In the genomic region with DNA sequence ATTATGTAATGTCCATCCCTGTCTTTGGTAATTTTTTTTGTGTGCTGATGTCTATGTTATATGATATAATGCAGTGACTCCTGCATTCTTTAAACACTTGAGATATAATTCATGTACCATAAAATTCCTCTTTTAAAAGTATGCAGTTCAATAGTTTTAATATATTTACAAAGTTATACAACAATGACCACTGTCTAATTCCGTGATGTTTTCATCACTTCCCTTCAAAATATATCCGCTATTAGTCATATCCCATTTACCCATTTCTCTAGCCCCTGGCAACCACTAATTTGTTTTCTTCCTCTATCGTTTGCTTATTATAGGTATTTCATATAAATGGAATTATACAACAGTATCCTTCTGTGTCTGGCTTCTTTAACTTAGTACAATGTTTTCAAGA, we compare ENCODE assay signal across 28 cellular contexts.
A peak's percentile ranks its signal among the peaks of the same experiment; 100 is the strongest.
DNase-seq lines count a peak whose midpoint lies in the region; ATAC-seq and TF ChIP-seq lines count a peak whose summit lies in the region.
"Had no signal": no experiment of that assay in that cellular context is flagged by ENCODE, and none has a peak within 500 bp of the region (broad histone marks: within the 10 kb centered on the region; RNA-seq: fewer than 3 reads in every experiment).

No MANE protein-coding gene starts in this region.

- POLR2A ChIA-PET in PC-3 (lab: Charles Lee; ENCODE audit: unreplicated experiment) (no interaction called here), T-cell (lab: Charles Lee) (no interaction called here)

- H3K23ac ChIP-seq in mesenchymal stem cell (ENCODE audit: low read length in 2 of 2), result no peak overlapping the region
- no peak overlapping the region for H3K23ac ChIP-seq in neuronal stem cell (ENCODE audit: low read depth, low read length, poor library complexity)

- H4K20me1 ChIP-seq in PC-3 (ENCODE audit: low read length), result no peaks in the 10 kb centered on the region

- H3K27ac ChIP-seq in PC-3 (ENCODE audit: low read length) (peak overlapping the region; percentile 56), mesenchymal stem cell (ENCODE audit: low read length, poor library complexity, severe bottlenecking) (no peak overlapping the region), neuronal stem cell (replicated peaks; ENCODE audit: low read length) (no peak overlapping the region)
- H3K27ac ChIP-seq: heart left ventricle, left ventricle myocardium inferior, prostate gland, skin epidermis, testis, vagina had no signal

- no peaks in the 10 kb centered on the region for H3K27me3 Mint-ChIP-seq in activated CD4-positive, alpha-beta T cell treated with anti-CD3 and anti-CD28 coated beads, Interleukin-2, amount 10 ng/mL, durations not matched to agents 24 days and 14 days
- H3K27me3 Mint-ChIP-seq in T-cell, result no peaks in the 10 kb centered on the region
- H3K27me3 Mint-ChIP-seq: CD4-positive, alpha-beta memory T cell; stimulated activated naive B cell treated with anti-CD40 and anti-IgM and Interleukin-4, amounts not matched to agents 10 μg/mL and 1 μg/mL and 100 μg/mL, for 72 hours had no signal

- no TSS peak for BruUV-seq in PC-3 (replicated peaks; lab: Mats Ljungman, UMichigan)

- WGBS in mesenchymal stem cell, result 51% methylated on average over 2 of the region's 3 CpGs
- WGBS in neuronal stem cell (ENCODE audit: extremely low coverage in 2 of 2, insufficient read length in 2 of 2, insufficient replicate concordance in 1 of 2), 2 donors, result no CpG with 5 or more reads among the region's 3 CpGs

- no peak for TF ChIP-seq CTCF in PC-3 (conservative IDR thresholded peaks at IDR 0.05; ENCODE audit: low read depth, low read length)

- H2BK12ac ChIP-seq in mesenchymal stem cell (ENCODE audit: low read length in 2 of 2) (no peak overlapping the region), neuronal stem cell (ENCODE audit: low read length) (no peak overlapping the region)

- no peak overlapping the region for H2AFZ ChIP-seq in PC-3 (ENCODE audit: low read length)
- H2AFZ ChIP-seq in mesenchymal stem cell (ENCODE audit: low read depth, low read length), result no peak overlapping the region
- no peak overlapping the region for H2AFZ ChIP-seq in neuronal stem cell (ENCODE audit: low read length)

- no peak overlapping the region for H3K9ac ChIP-seq in PC-3 (ENCODE audit: low read length)
- no peak overlapping the region for H3K9ac ChIP-seq in mesenchymal stem cell (ENCODE audit: low read length)
- H3K9ac ChIP-seq in neuronal stem cell (ENCODE audit: low read depth, low read length, poor library complexity), result no peak overlapping the region

- H3K4me3 Mint-ChIP-seq in activated CD4-positive, alpha-beta T cell treated with anti-CD3 and anti-CD28 coated beads, Interleukin-2, amount 10 ng/mL, durations not matched to agents 24 days and 14 days, result no peak overlapping the region
- no peak overlapping the region for H3K4me3 Mint-ChIP-seq in T-cell
- H3K4me3 Mint-ChIP-seq: activated T-cell treated with anti-CD3 and anti-CD28 coated beads, Interleukin-2, amount 50 U/mL, for 4 hours; CD4-positive, alpha-beta memory T cell; neural crest cell; stimulated activated naive B cell treated with anti-CD40 and anti-IgM and Interleukin-4, amounts not matched to agents 10 μg/mL and 1 μg/mL and 100 μg/mL, for 72 hours had no signal

- H3K79me1 ChIP-seq in mesenchymal stem cell (replicated peaks; ENCODE audit: low read length, poor library complexity, severe bottlenecking) (no peaks in the 10 kb centered on the region), neuronal stem cell (ENCODE audit: low read depth, low read length) (no peaks in the 10 kb centered on the region)

- H3K9me2 ChIP-seq in PC-3 (replicated peaks; ENCODE audit: low read length), result no peaks in the 10 kb centered on the region

- H4K8ac ChIP-seq in mesenchymal stem cell (ENCODE audit: low read length) (no peak overlapping the region), neuronal stem cell (ENCODE audit: low read depth, low read length) (no peak overlapping the region)

- H3K79me2 ChIP-seq in PC-3 (ENCODE audit: low read length), result no peaks in the 10 kb centered on the region

- no peak overlapping the region for H2BK120ac ChIP-seq in mesenchymal stem cell (ENCODE audit: low read depth, low read length)
- no peak overlapping the region for H2BK120ac ChIP-seq in neuronal stem cell (ENCODE audit: low read depth, low read length)

- no peak overlapping the region for H3K4me3 ChIP-seq in PC-3 (ENCODE audit: low read length)
- H3K4me3 ChIP-seq in mesenchymal stem cell (ENCODE audit: insufficient read depth in 1 of 2, low read depth in 1 of 2, low read length in 2 of 2), result no peak overlapping the region
- no peak overlapping the region for H3K4me3 ChIP-seq in neuronal stem cell (ENCODE audit: low read length in 2 of 2)
- H3K4me3 ChIP-seq: heart left ventricle, left ventricle myocardium inferior, prostate gland, skin epidermis, testis, vagina had no signal

- no peaks in the 10 kb centered on the region for H3F3A ChIP-seq in PC-3 (ENCODE audit: low read length, unreplicated experiment)

- H3K36me3 ChIP-seq in PC-3 (ENCODE audit: low read depth, low read length), result no peaks in the 10 kb centered on the region
- no peaks in the 10 kb centered on the region for H3K36me3 ChIP-seq in mesenchymal stem cell (ENCODE audit: control insufficient read depth in 1 of 2, insufficient read depth in 2 of 2, low read depth in 1 of 2, low read length in 2 of 2)
- no peaks in the 10 kb centered on the region for H3K36me3 ChIP-seq in neuronal stem cell (replicated peaks in 1 of 2; ENCODE audit: control insufficient read depth in 2 of 2, insufficient read depth in 2 of 2, low read length in 2 of 2)
- H3K36me3 ChIP-seq: heart left ventricle, left ventricle myocardium inferior, prostate gland, vagina had no signal

- no peaks in the 10 kb centered on the region for H3K4me1 Mint-ChIP-seq in activated CD4-positive, alpha-beta T cell treated with anti-CD3 and anti-CD28 coated beads, Interleukin-2, amount 10 ng/mL, durations not matched to agents 24 days and 14 days
- peaks cover 0 to 6% (median 3%) of the 10 kb centered on the region in 3 donors for H3K4me1 Mint-ChIP-seq in T-cell
- H3K4me1 Mint-ChIP-seq: neural crest cell had no signal

- intact Hi-C loops in PC-3 (cut with micrococcal nuclease), result loop anchor here (1.0 to 2.0 kb wide), 4 partner anchors 63 to 109 kb away; partner anchors contain the start of gene SUCLG2
- intact Hi-C loops in activated CD4-positive, alpha-beta T cell treated with anti-CD3 and anti-CD28 coated beads, Interleukin-2, amount 10 ng/mL, durations not matched to agents 24 days and 14 days (cut with micrococcal nuclease), result no loop called here

- H3K27me3 ChIP-seq in PC-3 (ENCODE audit: low read length), result no peaks in the 10 kb centered on the region
- no peaks in the 10 kb centered on the region for H3K27me3 ChIP-seq in mesenchymal stem cell (ENCODE audit: control insufficient read depth in 1 of 2, insufficient read depth in 1 of 2, low read length in 2 of 2)
- no peaks in the 10 kb centered on the region for H3K27me3 ChIP-seq in neuronal stem cell (ENCODE audit: control insufficient read depth in 3 of 3, insufficient read depth in 3 of 3, low read depth in 1 of 3, low read length in 3 of 3)
- H3K27me3 ChIP-seq: heart left ventricle, testis, vagina had no signal

- H3K36me3 Mint-ChIP-seq in activated CD4-positive, alpha-beta T cell treated with anti-CD3 and anti-CD28 coated beads, Interleukin-2, amount 10 ng/mL, durations not matched to agents 24 days and 14 days (ENCODE audit: low read depth), result no peaks in the 10 kb centered on the region
- peaks cover 14% of the 10 kb centered on the region for H3K36me3 Mint-ChIP-seq in T-cell

- H3K27ac Mint-ChIP-seq in activated CD4-positive, alpha-beta T cell treated with anti-CD3 and anti-CD28 coated beads, Interleukin-2, amount 10 ng/mL, durations not matched to agents 24 days and 14 days, result no peak overlapping the region
- H3K27ac Mint-ChIP-seq in T-cell, result no peak overlapping the region
- H3K27ac Mint-ChIP-seq: CD4-positive, alpha-beta memory T cell; stimulated activated naive B cell treated with anti-CD40 and anti-IgM and Interleukin-4, amounts not matched to agents 10 μg/mL and 1 μg/mL and 100 μg/mL, for 72 hours had no signal

- peaks cover 15% of the 10 kb centered on the region for H3K4me1 ChIP-seq in PC-3 (ENCODE audit: insufficient read depth, low read length)
- no peaks in the 10 kb centered on the region for H3K4me1 ChIP-seq in mesenchymal stem cell (ENCODE audit: control insufficient read depth, insufficient read depth, low read depth, low read length)
- no peaks in the 10 kb centered on the region for H3K4me1 ChIP-seq in neuronal stem cell (ENCODE audit: control insufficient read depth in 2 of 2, insufficient read depth in 1 of 2, low read depth in 1 of 2, low read length in 2 of 2)
- H3K4me1 ChIP-seq: heart left ventricle, left ventricle myocardium inferior, prostate gland, testis, vagina had no signal

- DNase-seq in ELR (ENCODE audit: low read depth), result peak; percentile 91
- peak; percentile 74 for DNase-seq in PC-3
- DNase-seq in dermis microvascular lymphatic vessel endothelial cell (ENCODE audit: low read depth in 2 of 2), result peak; percentile 76 to 85
- peak; percentile 9 for DNase-seq in mesenchymal stem cell
- no peak for DNase-seq in activated CD4-positive, alpha-beta T cell treated with anti-CD3 and anti-CD28 coated beads, Interleukin-2, amount 10 ng/mL, durations not matched to agents 24 days and 14 days
- DNase-seq in epidermal melanocyte (ENCODE audit: insufficient read length, low spot score), result no peak
- DNase-seq in neuronal stem cell (ENCODE audit: low spot score), result no peak
- DNase-seq in T-cell, result no peak
- DNase-seq: activated CD8-positive, alpha-beta memory T cell treated with anti-CD3 and anti-CD28 coated beads for 24 hours; activated naive CD4-positive, alpha-beta T cell treated with anti-CD3 and anti-CD28 coated beads, Interleukin-2, amount 50 U/mL, for 16 hours; activated T-cell treated with anti-CD3 and anti-CD28 coated beads, Interleukin-2, amount 50 U/mL, for 4 hours; CD4-positive, alpha-beta memory T cell; DMS153; heart left ventricle; KBM-7; left ventricle myocardium inferior; NCI-H146; NCI-H524 treated with DMSO at 0.1 percent for 48 hours; RPMI8226; stimulated activated CD4-positive, alpha-beta T cell treated with anti-CD3 and anti-CD28 coated beads, Interleukin-2, amount 100 ng/mL, for 48 hours; stimulated activated naive B cell treated with anti-CD40 and anti-IgM and Interleukin-4, amounts not matched to agents 10 μg/mL and 1 μg/mL and 100 μg/mL, for 72 hours; testis had no signal

- H2BK5ac ChIP-seq in mesenchymal stem cell (ENCODE audit: low read depth, low read length, poor library complexity, severe bottlenecking) (no peak overlapping the region), neuronal stem cell (ENCODE audit: low read length) (no peak overlapping the region)

- no peak overlapping the region for H2AK5ac ChIP-seq in mesenchymal stem cell (ENCODE audit: low read length, severe bottlenecking)
- no peak overlapping the region for H2AK5ac ChIP-seq in neuronal stem cell (ENCODE audit: low read depth, low read length)

- H3K9me3 Mint-ChIP-seq in activated CD4-positive, alpha-beta T cell treated with anti-CD3 and anti-CD28 coated beads, Interleukin-2, amount 10 ng/mL, durations not matched to agents 24 days and 14 days, result peaks cover 10% of the 10 kb centered on the region
- H3K9me3 Mint-ChIP-seq in T-cell, result peaks cover 6 to 10% (median 7%) of the 10 kb centered on the region in 3 donors

- CTCF ChIA-PET in PC-3 (lab: Charles Lee), result no interaction called here
- CTCF ChIA-PET in T-cell (lab: Charles Lee), result no interaction called here

- H3K9me3 ChIP-seq in PC-3 (ENCODE audit: low read length) (no peaks in the 10 kb centered on the region), mesenchymal stem cell (ENCODE audit: control insufficient read depth, low read length) (peaks cover 8% of the 10 kb centered on the region), neuronal stem cell (replicated peaks in 1 of 2; ENCODE audit: control insufficient read depth in 2 of 2, insufficient read depth in 1 of 2, low read depth in 1 of 2, low read length in 2 of 2) (peaks cover 0 to 2% of the 10 kb centered on the region in 2 donors)
- H3K9me3 ChIP-seq: prostate gland, testis, vagina had no signal

- peak; percentile 97 for ATAC-seq in PC-3
- ATAC-seq in T-cell (replicated peaks in 1 of 4), result no peak
- ATAC-seq: activated CD4-positive, CD25-positive, alpha-beta regulatory T cell treated with anti-CD3 and anti-CD28 coated beads, Interleukin-2, amount 50 U/mL, for 24 hours; activated T-cell treated with anti-CD3 and anti-CD28 coated beads, Interleukin-2, amount 50 U/mL, for 4 hours; HCT116; heart left ventricle; stimulated activated naive B cell treated with anti-CD40 and anti-IgM and Interleukin-4, amounts not matched to agents 10 μg/mL and 1 μg/mL and 100 μg/mL, for 72 hours had no signal

- H3K4ac ChIP-seq in mesenchymal stem cell (ENCODE audit: low read depth in 1 of 2, low read length in 2 of 2) (no peak overlapping the region), neuronal stem cell (ENCODE audit: low read length) (no peak overlapping the region)

- no peak overlapping the region for H2BK15ac ChIP-seq in mesenchymal stem cell (ENCODE audit: low read depth, poor library complexity, severe bottlenecking)
- no peak overlapping the region for H2BK15ac ChIP-seq in neuronal stem cell (ENCODE audit: low read length)

- H4K91ac ChIP-seq in mesenchymal stem cell (ENCODE audit: low read length) (no peak overlapping the region), neuronal stem cell (ENCODE audit: low read depth, low read length, poor library complexity) (no peak overlapping the region)

- H3K18ac ChIP-seq in mesenchymal stem cell (ENCODE audit: low read depth in 1 of 2, low read length in 2 of 2), result no peak overlapping the region
- no peak overlapping the region for H3K18ac ChIP-seq in neuronal stem cell (ENCODE audit: low read length)

- peak overlapping the region; percentile 31 for H3K4me2 ChIP-seq in PC-3 (ENCODE audit: low read length)
- no peak overlapping the region for H3K4me2 ChIP-seq in mesenchymal stem cell (ENCODE audit: low read length, poor library complexity, severe bottlenecking)
- no peak overlapping the region for H3K4me2 ChIP-seq in neuronal stem cell (ENCODE audit: insufficient read depth, low read length, poor library complexity, severe bottlenecking)

- no peak overlapping the region for H3K14ac ChIP-seq in mesenchymal stem cell (ENCODE audit: low read length in 2 of 2)
- H3K14ac ChIP-seq in neuronal stem cell (ENCODE audit: low read length), result no peak overlapping the region

Comparison
In these comparisons a context has a peak if more than half of its experiments do, and no peak if none do; other contexts are left out.
1. DNase-seq: peak in ELR (single experiment), PC-3 (single experiment), dermis microvascular lymphatic vessel endothelial cell (2 of 2) and mesenchymal stem cell (single experiment); none in activated CD4-positive, alpha-beta T cell treated with anti-CD3 and anti-CD28 coated beads, Interleukin-2, amount 10 ng/mL, durations not matched to agents 24 days and 14 days (single experiment), epidermal melanocyte (single experiment), neuronal stem cell (single experiment) and T-cell (0 of 34).